ENCODE assay signal across 15 cellular contexts in the genomic region with DNA sequence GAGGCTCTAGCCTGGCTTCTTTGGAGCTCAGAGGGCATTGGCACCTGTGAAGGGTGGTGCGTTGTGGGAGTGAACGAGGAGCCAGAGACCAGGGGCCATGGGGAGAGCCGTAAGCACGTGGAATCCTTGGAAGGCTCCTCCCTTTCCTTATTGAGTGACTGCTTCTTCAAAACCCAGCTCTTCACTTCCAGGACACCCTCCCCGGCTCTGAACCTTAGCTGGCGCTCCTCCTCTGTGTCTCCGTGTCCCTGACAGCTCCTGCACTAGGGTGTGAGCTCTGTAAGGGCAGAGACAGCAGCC. TPM values are rescaled to one million over a fixed set of nuclear protein-coding genes. Genes with fewer than 3 reads are reported as not detected.
DNase-seq lines count a peak whose midpoint lies in the region; ATAC-seq, FAIRE-seq and TF ChIP-seq lines count a peak whose summit lies in the region.
"Had no signal": no experiment of that assay in that cellular context is flagged by ENCODE, and none has a peak within 500 bp of the region (broad histone marks: within the 10 kb centered on the region; RNA-seq: fewer than 3 reads in every experiment).

No MANE protein-coding gene starts in this region.

- intact Hi-C loops in Panc1 (cut with micrococcal nuclease; ENCODE audit: unreplicated experiment): loop anchor here (5.0 kb wide), 1 partner anchor 116 kb away; no protein-coding TSS in a partner anchor

- in situ Hi-C loops in Panc1 (cut with HindIII; ENCODE audit: low pct_unique_long_range_greater_than_20kb, low sequenced_read_pairs): no loop called here

- H3K27me3 ChIP-seq in DOHH2 (ENCODE audit: control insufficient read depth, low read length) (no peaks in the 10 kb centered on the region), Panc1 (ENCODE audit: control insufficient read depth, insufficient read depth, low read length) (no peaks in the 10 kb centered on the region), gastroesophageal sphincter (no peaks in the 10 kb centered on the region), subcutaneous abdominal adipose tissue (ENCODE audit: control insufficient read depth in 5 of 5, insufficient read depth in 4 of 5, low read length in 5 of 5) (no peaks in the 10 kb centered on the region)
- H3K27me3 ChIP-seq: BLaER1, hepatocyte had no signal

- peak; percentile 49 for TF ChIP-seq CTCF in DOHH2 (IDR thresholded peaks at IDR 0.05; ENCODE audit: low read depth, low read length, poor library complexity, severe bottlenecking)
- peak; percentile 63 for TF ChIP-seq CTCF in Panc1 (IDR thresholded peaks at IDR 0.05)
- no peak for TF ChIP-seq CTCF in gastroesophageal sphincter (IDR thresholded peaks at IDR 0.05)

- peaks cover 61% of the 10 kb centered on the region for H3K36me3 ChIP-seq in DOHH2 (ENCODE audit: control insufficient read depth, low read length)
- H3K36me3 ChIP-seq in Panc1 (ENCODE audit: control insufficient read depth, insufficient read depth, low read length): no peaks in the 10 kb centered on the region; the same call in 1 of the 2 replicates
- H3K36me3 ChIP-seq in gastroesophageal sphincter: peaks cover 0 to 74% of the 10 kb centered on the region in 2 donors
- H3K36me3 ChIP-seq in subcutaneous abdominal adipose tissue (ENCODE audit: control insufficient read depth in 5 of 5, insufficient read depth in 5 of 5, low read length in 5 of 5): peaks cover 0 to 77% (median 56%) of the 10 kb centered on the region in 5 donors

- TF ChIP-seq EP300 in gastroesophageal sphincter (IDR thresholded peaks at IDR 0.05): no peak

- H3K4me1 ChIP-seq in DOHH2 (ENCODE audit: control insufficient read depth, low read length) (no peaks in the 10 kb centered on the region), Panc1 (ENCODE audit: control insufficient read depth, insufficient read depth, low read length) (no peaks in the 10 kb centered on the region), gastroesophageal sphincter (peaks cover 4 to 42% (median 14%) of the 10 kb centered on the region in 3 donors), subcutaneous abdominal adipose tissue (ENCODE audit: control insufficient read depth in 5 of 5, insufficient read depth in 5 of 5, low read length in 5 of 5) (peaks cover 1 to 19% (median 14%) of the 10 kb centered on the region in 5 donors)
- H3K4me1 ChIP-seq: BLaER1 had no signal

- TF ChIP-seq POLR2A in gastroesophageal sphincter (IDR thresholded peaks at IDR 0.05) (no peak), GM12892 (IDR thresholded peaks at IDR 0.05; ENCODE audit: low read depth, low read length) (no peak)

- POLR2A ChIA-PET in Panc1 (lab: Charles Lee): interaction anchor here (0.7 kb wide), 1 partner anchor 125 kb away, joined by 4 read pairs; no protein-coding TSS in a partner anchor

- no peak for ATAC-seq in Panc1
- no peak for ATAC-seq in gastroesophageal sphincter
- no peak for ATAC-seq in HG03097 (IDR thresholded peaks at IDR 0.05; ENCODE audit: low FRiP score, unreplicated experiment)
- no peak for ATAC-seq in GM21529 (IDR thresholded peaks at IDR 0.05; ENCODE audit: unreplicated experiment)

- no TSS peak for BruUV-seq in Panc1 (replicated peaks; lab: Mats Ljungman, UMichigan)

- H3K9me3 ChIP-seq in DOHH2 (ENCODE audit: control insufficient read depth, insufficient read depth, low read length): no peaks in the 10 kb centered on the region
- H3K9me3 ChIP-seq in Panc1 (ENCODE audit: control insufficient read depth, insufficient read depth, low read depth, low read length): no peaks in the 10 kb centered on the region
- no peaks in the 10 kb centered on the region for H3K9me3 ChIP-seq in gastroesophageal sphincter
- no peaks in the 10 kb centered on the region for H3K9me3 ChIP-seq in subcutaneous abdominal adipose tissue (ENCODE audit: control insufficient read depth in 5 of 5, low read length in 5 of 5)
- H3K9me3 ChIP-seq: BLaER1 had no signal

- H3K4me2 ChIP-seq in DOHH2 (ENCODE audit: low read length): no peak overlapping the region
- H3K4me2 ChIP-seq: BLaER1, GM23338, hepatocyte had no signal

- 17 to 63% methylated on average over 4 to 5 of the region's 7 CpGs for WGBS in gastroesophageal sphincter (ENCODE audit: low coverage in 1 of 2), 2 donors

- no peak overlapping the region for H3K4me3 ChIP-seq in DOHH2 (ENCODE audit: low read length)
- no peak overlapping the region for H3K4me3 ChIP-seq in Panc1 (ENCODE audit: low read depth in 2 of 2, low read length in 2 of 2)
- no peak overlapping the region for H3K4me3 ChIP-seq in gastroesophageal sphincter
- H3K4me3 ChIP-seq in subcutaneous abdominal adipose tissue (ENCODE audit: low read depth in 1 of 5, low read length in 5 of 5): no peak overlapping the region
- H3K4me3 ChIP-seq: BLaER1, GM23338, hepatocyte had no signal

- CTCF ChIA-PET in Panc1 (lab: Charles Lee): interaction anchor here (0.7 to 2.3 kb wide), 2 partner anchors 115 to 540 kb away, joined by 5 to 11 read pairs; no protein-coding TSS in a partner anchor

- no peaks in the 10 kb centered on the region for H3K9me2 ChIP-seq in DOHH2 (replicated peaks; ENCODE audit: control insufficient read depth, low read length)

- H3F3A ChIP-seq in DOHH2 (ENCODE audit: control insufficient read depth, insufficient read depth): peaks cover 4% of the 10 kb centered on the region; the same call in 1 of the 2 replicates

- no peak overlapping the region for H3K9ac ChIP-seq in subcutaneous abdominal adipose tissue (ENCODE audit: low read length in 5 of 5)

- no peak for FAIRE-seq in GM12892 (lab: Jason Lieb, UNC)
- FAIRE-seq: RCC 7860 had no signal

- DNase-seq in Panc1 (ENCODE audit: low read depth, low spot score) (no peak), GM12892 (ENCODE audit: insufficient read length) (no peak)
- DNase-seq: NCI-H187 treated with DMSO at 0.1 percent for 48 hours had no signal

- H3K27ac ChIP-seq in DOHH2 (ENCODE audit: low read depth, low read length) (no peak overlapping the region), Panc1 (ENCODE audit: low read length) (no peak overlapping the region), gastroesophageal sphincter (peak overlapping the region; percentile 7 to 83 (median 79)), subcutaneous abdominal adipose tissue (ENCODE audit: low read depth, low read length) (peak overlapping the region; percentile 41)
- H3K27ac ChIP-seq: BLaER1, hepatocyte had no signal

- no peaks in the 10 kb centered on the region for H4K20me1 ChIP-seq in DOHH2 (ENCODE audit: control insufficient read depth, insufficient read depth, low read depth, low read length)

- H3K79me2 ChIP-seq in DOHH2 (ENCODE audit: control insufficient read depth, low read length): no peaks in the 10 kb centered on the region
- H3K79me2 ChIP-seq: hepatocyte had no signal

RNA-seq across cellular contexts. Expression of a gene that starts 26.3 kb away (rescaled TPM):
- total RNA-seq in Panc1 (2021; ENCODE audit: unreplicated experiment) (46.6 TPM), gastroesophageal sphincter (10 to 100 TPM; 17.7 to 27.0 (median 23.4) TPM)
- polyA plus RNA-seq in Panc1 (2012; ENCODE audit: insufficient read length): 52.3 TPM
- 15.2 TPM for polyA plus RNA-seq in GM12892 (2012; ENCODE audit: missing spikeins)

RNA-seq across cellular contexts. Expression of a gene that starts 42.8 kb away (rescaled TPM):
- total RNA-seq in Panc1 (2021; ENCODE audit: unreplicated experiment) (1.5 TPM), gastroesophageal sphincter (10 to 100 TPM in 1 of 4 donors, 1 to 10 TPM in 3; 3.0 to 22.2 (median 5.8) TPM)
- polyA plus RNA-seq in Panc1 (2012; ENCODE audit: insufficient read length): 1.6 TPM
- 0.36 TPM for polyA plus RNA-seq in GM12892 (2012; ENCODE audit: missing spikeins)
- total RNA-seq: activated CD4-positive, alpha-beta memory T cell treated with anti-CD3 and anti-CD28 coated beads, Interleukin-2, amount 10 ng/mL, durations not matched to agents 7 days and 5 days; HT-29; MCF 10A had no signal

RNA-seq across cellular contexts. Expression of a gene that starts 49.1 kb away (rescaled TPM):
- total RNA-seq in Panc1 (2021; ENCODE audit: unreplicated experiment) (71.5 TPM), gastroesophageal sphincter (100 to 1,000 TPM; 115 to 227 (median 132) TPM)
- 96.4 TPM for polyA plus RNA-seq in Panc1 (2012; ENCODE audit: insufficient read length)
- 66.5 TPM for polyA plus RNA-seq in GM12892 (2012; ENCODE audit: missing spikeins)

RNA-seq across cellular contexts. Expression of a gene that starts 49.5 kb away (rescaled TPM):
- total RNA-seq in Panc1 (2021; ENCODE audit: unreplicated experiment): 34.9 TPM
- 30.7 TPM for polyA plus RNA-seq in Panc1 (2012; ENCODE audit: insufficient read length)
- total RNA-seq in gastroesophageal sphincter: 10 to 100 TPM; 26.7 to 44.5 (median 39.2) TPM
- polyA plus RNA-seq in GM12892 (2012; ENCODE audit: missing spikeins): 46.5 TPM

Comparison
In these comparisons a context has a peak if more than half of its experiments do, and no peak if none do; other contexts are left out.
1. H3K27ac ChIP-seq: peak in gastroesophageal sphincter (4 of 4) and subcutaneous abdominal adipose tissue (single experiment); none in DOHH2 (single experiment) and Panc1 (single experiment).
2. CTCF ChIP-seq: peak in DOHH2 (single experiment) and Panc1 (single experiment); none in gastroesophageal sphincter (0 of 4).